ENCODE assay signal across 13 cellular contexts in genomic region chr1:83626603-83627002, GRCh38.
DNase-seq lines count a peak whose midpoint lies in the region; ATAC-seq, FAIRE-seq and TF ChIP-seq lines count a peak whose summit lies in the region.
"Had no signal": no experiment of that assay in that cellular context is flagged by ENCODE, and none has a peak within 500 bp of the region (broad histone marks: within the 10 kb centered on the region; RNA-seq: fewer than 3 reads in every experiment).

No MANE protein-coding gene starts in this region.

- H3K4me3 ChIP-seq in esophagus squamous epithelium = no peak overlapping the region
- H3K4me3 ChIP-seq: heart right ventricle, testis had no signal

- H3K36me3 ChIP-seq in esophagus squamous epithelium = no peaks in the 10 kb centered on the region
- H3K36me3 ChIP-seq: heart right ventricle had no signal

- no peaks in the 10 kb centered on the region for H3K27me3 ChIP-seq in esophagus squamous epithelium
- H3K27me3 ChIP-seq: heart right ventricle, testis had no signal

- no peaks in the 10 kb centered on the region for H3K9me3 ChIP-seq in esophagus squamous epithelium
- H3K9me3 ChIP-seq: heart right ventricle, testis had no signal

- DNase-seq in GM12891 (ENCODE audit: insufficient read length, low spot score) = no peak
- peak; percentile 71 for DNase-seq in NCI-H2029 treated with DMSO at 0.1 percent for 48 hours (lab: John Stamatoyannopoulos, UW)
- peak; percentile 80 for DNase-seq in cerebellar cortex (ENCODE audit: low spot score)
- DNase-seq in KBM-7 = no peak
- DNase-seq in esophagus squamous epithelium (lab: John Stamatoyannopoulos, UW) = no peak
- DNase-seq: activated CD4-positive, alpha-beta T cell treated with anti-CD3 and anti-CD28 coated beads, Interleukin-2, amount 10 ng/mL, durations not matched to agents 7 days and 5 days; endodermal cell; heart right ventricle; OCI-M1; testis had no signal

- TF ChIP-seq CTCF in esophagus squamous epithelium (IDR thresholded peaks at IDR 0.05) = no peak

- no peaks in the 10 kb centered on the region for H3K4me1 ChIP-seq in esophagus squamous epithelium
- H3K4me1 ChIP-seq: heart right ventricle, testis had no signal

- ATAC-seq in GM21447 (IDR thresholded peaks at IDR 0.05; ENCODE audit: unreplicated experiment) (peak; percentile 72), GM19467 (IDR thresholded peaks at IDR 0.05; ENCODE audit: unreplicated experiment) (no peak)
- ATAC-seq: activated T-helper 17 cell treated with anti-CD3 and anti-CD28 coated beads, Interleukin-2, amount 50 U/mL, for 72 hours; heart right ventricle had no signal

- WGBS in esophagus squamous epithelium, 2 donors = 40 to 50% methylated on average over 1 of the region's 1 CpG

- intact Hi-C loops in esophagus squamous epithelium (cut with DNase I) = no loop called here

- H3K27ac ChIP-seq in esophagus squamous epithelium = no peak overlapping the region
- H3K27ac ChIP-seq: heart right ventricle, testis had no signal

- FAIRE-seq in GM12891 (lab: Jason Lieb, UNC) = peak; percentile 35

- in situ Hi-C loops in KBM-7 (cut with MboI; ENCODE audit: low pct_unique_long_range_greater_than_20kb, low sequenced_read_pairs) = no loop called here

- no peak for TF ChIP-seq POLR2A in GM12891 (IDR thresholded peaks at IDR 0.05; ENCODE audit: low read depth, low read length)
- TF ChIP-seq POLR2A in esophagus squamous epithelium (IDR thresholded peaks at IDR 0.05) = no peak

TF ChIP-seq in GM12891, 5 proteins besides CTCF, POLR2A, EP300 and RAD21:
- no peak for TF ChIP-seq TAF1 (IDR thresholded peaks at IDR 0.05; ENCODE audit: low read depth, low read length)
- TF ChIP-seq POU2F2 (IDR thresholded peaks at IDR 0.05; ENCODE audit: low read depth, low read length) = no peak
- TF ChIP-seq POLR2AphosphoS5 (IDR thresholded peaks at IDR 0.05; ENCODE audit: low read depth, low read length) = no peak
- no peak for TF ChIP-seq PAX5 (IDR thresholded peaks at IDR 0.05; ENCODE audit: insufficient read depth, low read length, severe bottlenecking)
- no peak for TF ChIP-seq SPI1 (IDR thresholded peaks at IDR 0.05; ENCODE audit: low read depth, low read length)

Comparison
In these comparisons a context has a peak if more than half of its experiments do, and no peak if none do; other contexts are left out.
1. DNase-seq: peak in NCI-H2029 treated with DMSO at 0.1 percent for 48 hours (single experiment) and cerebellar cortex (single experiment); none in GM12891 (single experiment), KBM-7 (single experiment) and esophagus squamous epithelium (single experiment).